In the genomic region with DNA sequence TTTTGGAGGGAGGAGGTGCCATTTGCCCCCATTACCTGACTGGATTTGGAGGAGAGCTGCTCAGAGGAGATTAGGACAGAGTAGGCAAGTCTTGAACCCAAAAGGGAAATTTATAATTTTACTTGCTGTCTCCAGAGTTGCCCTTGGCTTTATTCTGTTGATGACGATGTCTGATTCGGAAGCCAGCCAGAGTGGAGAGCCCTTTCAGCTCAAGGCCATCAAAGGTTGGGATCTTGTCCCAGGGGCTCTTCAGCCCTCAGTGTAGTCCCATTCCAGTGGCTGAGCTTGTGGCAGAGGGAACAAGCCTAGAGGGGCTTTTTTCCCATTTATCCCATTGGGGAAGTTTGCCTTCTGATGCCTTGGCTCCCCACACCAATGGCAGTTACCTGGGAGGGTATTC, we compare ENCODE assay signal across 35 cellular contexts.
DNase-seq lines count a peak whose midpoint lies in the region; ATAC-seq and TF ChIP-seq lines count a peak whose summit lies in the region.
"Had no signal": no experiment of that assay in that cellular context is flagged by ENCODE, and none has a peak within 500 bp of the region (broad histone marks: within the 10 kb centered on the region; RNA-seq: fewer than 3 reads in every experiment).

No MANE protein-coding gene starts in this region.

- DNase-seq in SK-N-MC (ENCODE audit: low read depth, low spot score), result no peak
- DNase-seq in adrenal gland, result peak; percentile 62 to 75 (median 69)
- DNase-seq in mesenchymal stem cell, result no peak
- no peak for DNase-seq in mesothelial cell of epicardium (ENCODE audit: low spot score in 2 of 2, unreplicated experiment in 2 of 2)
- no peak for DNase-seq in effector CD4-positive, alpha-beta T cell
- DNase-seq in NCI-H526 (lab: John Stamatoyannopoulos, UW), result no peak
- DNase-seq in T-helper 17 cell, result no peak
- DNase-seq: 8988T; ACHN; AML-193; BE2C; C1 segment of cervical spinal cord; Caco-2; Calu3; CD4-positive, alpha-beta memory T cell; CD4-positive, alpha-beta T cell; CD4-positive, CD25-positive, alpha-beta regulatory T cell; CD8-positive, alpha-beta memory T cell; CD8-positive, alpha-beta T cell; COR-L47; DMS 273 treated with DMSO at 0.1 percent for 48 hours; DMS153; DMS53; DMS79; DMS79 treated with DMSO at 0.1 percent for 48 hours; DND-41; EL had no signal

- H3K14ac ChIP-seq in mesenchymal stem cell (ENCODE audit: low read length in 2 of 2), result no peak overlapping the region

- H3K4me3 ChIP-seq in SK-N-MC (no peak overlapping the region), adrenal gland (no peak overlapping the region), mesenchymal stem cell (ENCODE audit: insufficient read depth in 1 of 2, low read depth in 1 of 2, low read length in 2 of 2) (no peak overlapping the region)
- H3K4me3 ChIP-seq: A549; BLaER1; BLaER1 treated with 17β-estradiol and CSF1 and Interleukin-3, amounts not matched to agents 10 nM and 100 nM had no signal

- peak overlapping the region; percentile 67 for H3K27ac ChIP-seq in SK-N-MC
- peak overlapping the region in 3 of 5 donors; percentile 14 to 79 (median 53) for H3K27ac ChIP-seq in adrenal gland
- no peak overlapping the region for H3K27ac ChIP-seq in mesenchymal stem cell (ENCODE audit: low read length, poor library complexity, severe bottlenecking)
- H3K27ac ChIP-seq: 22Rv1; A549; BLaER1 treated with 17β-estradiol and CSF1 and Interleukin-3, amounts not matched to agents 10 nM and 100 nM; C4-2B had no signal

- WGBS in adrenal gland, 4 donors, result 34 to 56% (median 51%) methylated on average over 2 of the region's 2 CpGs
- WGBS in mesenchymal stem cell, result 91% methylated on average over 2 of the region's 2 CpGs

- H3K18ac ChIP-seq in mesenchymal stem cell (ENCODE audit: low read depth in 1 of 2, low read length in 2 of 2), result no peak overlapping the region

- no peak overlapping the region for H3K4me3 Mint-ChIP-seq in mesothelial cell of epicardium
- no peak overlapping the region for H3K4me3 Mint-ChIP-seq in T-helper 17 cell
- H3K4me3 Mint-ChIP-seq: B cell; CD14-positive monocyte; CD4-positive, alpha-beta memory T cell; CD4-positive, alpha-beta T cell; CD4-positive, CD25-positive, alpha-beta regulatory T cell; CD8-positive, alpha-beta memory T cell; CD8-positive, alpha-beta T cell had no signal

- intact Hi-C loops in adrenal gland (cut with DNase I), result no loop called here

- H3K36me3 ChIP-seq in SK-N-MC (ENCODE audit: insufficient read depth, low read length) (no peaks in the 10 kb centered on the region), adrenal gland (replicated peaks in 1 of 2) (no peaks in the 10 kb centered on the region), mesenchymal stem cell (ENCODE audit: control insufficient read depth in 1 of 2, insufficient read depth in 2 of 2, low read depth in 1 of 2, low read length in 2 of 2) (no peaks in the 10 kb centered on the region)
- H3K36me3 ChIP-seq: BE2C; BLaER1; BLaER1 treated with 17β-estradiol and CSF1 and Interleukin-3, amounts not matched to agents 10 nM and 100 nM had no signal

- H3K9ac ChIP-seq in SK-N-MC (ENCODE audit: insufficient read length), result no peak overlapping the region
- H3K9ac ChIP-seq in mesenchymal stem cell (ENCODE audit: low read length), result no peak overlapping the region
- H3K9ac ChIP-seq: BLaER1; BLaER1 treated with 17β-estradiol and CSF1 and Interleukin-3, amounts not matched to agents 10 nM and 100 nM had no signal

- H2BK5ac ChIP-seq in mesenchymal stem cell (ENCODE audit: low read depth, low read length, poor library complexity, severe bottlenecking), result no peak overlapping the region

- H3K4me1 Mint-ChIP-seq in mesothelial cell of epicardium (peaks cover 58% of the 10 kb centered on the region), T-helper 17 cell (peaks cover 13% of the 10 kb centered on the region)

- H3K4ac ChIP-seq in mesenchymal stem cell (ENCODE audit: low read depth in 1 of 2, low read length in 2 of 2), result no peak overlapping the region

- peaks cover 8% of the 10 kb centered on the region for H3K9me3 Mint-ChIP-seq in mesothelial cell of epicardium
- H3K9me3 Mint-ChIP-seq: CD4-positive, alpha-beta T cell; CD8-positive, alpha-beta memory T cell; CD8-positive, alpha-beta T cell had no signal

- no peak overlapping the region for H3K4me2 ChIP-seq in mesenchymal stem cell (ENCODE audit: low read length, poor library complexity, severe bottlenecking)
- H3K4me2 ChIP-seq: A549 had no signal

- no peak for ATAC-seq in T-helper 17 cell
- ATAC-seq in HG03139 (IDR thresholded peaks at IDR 0.05; ENCODE audit: unreplicated experiment), result no peak
- ATAC-seq: CD8-positive, alpha-beta T cell had no signal

- no peak overlapping the region for H2BK12ac ChIP-seq in mesenchymal stem cell (ENCODE audit: low read length in 2 of 2)

- H3K27ac Mint-ChIP-seq in mesothelial cell of epicardium (peak overlapping the region; percentile 40), T-helper 17 cell (no peak overlapping the region)
- H3K27ac Mint-ChIP-seq: B cell; CD14-positive monocyte; CD4-positive, alpha-beta memory T cell; CD4-positive, alpha-beta T cell; CD4-positive, CD25-positive, alpha-beta regulatory T cell; CD8-positive, alpha-beta memory T cell; CD8-positive, alpha-beta T cell had no signal

- no peaks in the 10 kb centered on the region for H3K79me1 ChIP-seq in mesenchymal stem cell (replicated peaks; ENCODE audit: low read length, poor library complexity, severe bottlenecking)

- TF ChIP-seq CTCF in adrenal gland (IDR thresholded peaks at IDR 0.05), result no peak
- TF ChIP-seq CTCF in mesothelial cell of epicardium (IDR thresholded peaks at IDR 0.05; ENCODE audit: unreplicated experiment), result no peak

- H3K27me3 ChIP-seq in adrenal gland (no peaks in the 10 kb centered on the region), mesenchymal stem cell (ENCODE audit: control insufficient read depth in 1 of 2, insufficient read depth in 1 of 2, low read length in 2 of 2) (peaks cover 0 to 7% of the 10 kb centered on the region in 2 experiments)
- H3K27me3 ChIP-seq: BLaER1; BLaER1 treated with 17β-estradiol and CSF1 and Interleukin-3, amounts not matched to agents 10 nM and 100 nM had no signal

- H3K4me1 ChIP-seq in adrenal gland (replicated peaks in 1 of 2) (peaks cover 24 to 41% of the 10 kb centered on the region in 2 donors), mesenchymal stem cell (ENCODE audit: control insufficient read depth, insufficient read depth, low read depth, low read length) (peaks cover 14% of the 10 kb centered on the region)
- H3K4me1 ChIP-seq: BE2C, Caco-2 had no signal

- H3K27me3 Mint-ChIP-seq in mesothelial cell of epicardium (ENCODE audit: low read depth) (peaks cover 3% of the 10 kb centered on the region), T-helper 17 cell (peaks cover 13% of the 10 kb centered on the region)
- H3K27me3 Mint-ChIP-seq: CD4-positive, alpha-beta T cell had no signal

- H3K36me3 Mint-ChIP-seq in mesothelial cell of epicardium (no peaks in the 10 kb centered on the region), T-helper 17 cell (ENCODE audit: low read depth) (no peaks in the 10 kb centered on the region)
- H3K36me3 Mint-ChIP-seq: CD14-positive monocyte; CD4-positive, alpha-beta memory T cell; CD8-positive, alpha-beta memory T cell; CD8-positive, alpha-beta T cell had no signal

- H4K8ac ChIP-seq in mesenchymal stem cell (ENCODE audit: low read length), result no peak overlapping the region

- no peaks in the 10 kb centered on the region for H3K9me3 ChIP-seq in SK-N-MC (ENCODE audit: low read depth, low read length)
- H3K9me3 ChIP-seq in adrenal gland (replicated peaks in 1 of 3), result no peaks in the 10 kb centered on the region
- H3K9me3 ChIP-seq in mesenchymal stem cell (ENCODE audit: control insufficient read depth, low read length), result no peaks in the 10 kb centered on the region
- H3K9me3 ChIP-seq in T-helper 17 cell (ENCODE audit: control insufficient read depth, low read length, poor library complexity, severe bottlenecking), result no peaks in the 10 kb centered on the region
- H3K9me3 ChIP-seq: A549; BE2C; BLaER1 treated with 17β-estradiol and CSF1 and Interleukin-3, amounts not matched to agents 10 nM and 100 nM; Caco-2 had no signal

- no peak overlapping the region for H4K91ac ChIP-seq in mesenchymal stem cell (ENCODE audit: low read length)

- no peak overlapping the region for H2AFZ ChIP-seq in mesenchymal stem cell (ENCODE audit: low read depth, low read length)

- no peak for TF ChIP-seq POLR2A in adrenal gland (IDR thresholded peaks at IDR 0.05)

- H3K23ac ChIP-seq in mesenchymal stem cell (ENCODE audit: low read length in 2 of 2), result no peak overlapping the region

- H2AK5ac ChIP-seq in mesenchymal stem cell (ENCODE audit: low read length, severe bottlenecking), result peak overlapping the region; percentile 95

- no peak overlapping the region for H2BK15ac ChIP-seq in mesenchymal stem cell (ENCODE audit: low read depth, poor library complexity, severe bottlenecking)

- H2BK120ac ChIP-seq in mesenchymal stem cell (ENCODE audit: low read depth, low read length), result no peak overlapping the region

Comparison
In these comparisons a context has a peak if more than half of its experiments do, and no peak if none do; other contexts are left out.
1. DNase-seq: peak in adrenal gland (7 of 7); none in SK-N-MC (single experiment), mesenchymal stem cell (single experiment), mesothelial cell of epicardium (0 of 2), effector CD4-positive, alpha-beta T cell (single experiment), NCI-H526 (0 of 2) and T-helper 17 cell (0 of 3).